Comparison of ENCODE assay signal across 10 cellular contexts in genomic region chr1:22317231-22317919, GRCh38.
DNase-seq lines count a peak whose midpoint lies in the region; ATAC-seq, FAIRE-seq and TF ChIP-seq lines count a peak whose summit lies in the region.
"Had no signal": no experiment of that assay in that cellular context is flagged by ENCODE, and none has a peak within 500 bp of the region (broad histone marks: within the 10 kb centered on the region; RNA-seq: fewer than 3 reads in every experiment).

No MANE protein-coding gene starts in this region.

- no peak for ATAC-seq in CD8-positive, alpha-beta T cell
- ATAC-seq in SK-N-SH treated with all-trans-retinoic acid at 6 μM for 48 hours (peak; percentile 74), GM18511 (IDR thresholded peaks at IDR 0.05; ENCODE audit: unreplicated experiment) (no peak), heart right ventricle (no peak), HG03442 (IDR thresholded peaks at IDR 0.05; ENCODE audit: unreplicated experiment) (no peak)

- H3K4me1 Mint-ChIP-seq in CD8-positive, alpha-beta T cell (ENCODE audit: low read depth) = no peaks in the 10 kb centered on the region

- H3K4me1 ChIP-seq in CD8-positive, alpha-beta T cell (ENCODE audit: insufficient read depth, low read length) = no peaks in the 10 kb centered on the region
- H3K4me1 ChIP-seq in kidney (ENCODE audit: control insufficient read depth in 1 of 2, insufficient read depth in 1 of 2, low read depth in 1 of 2, low read length in 2 of 2) (no peaks in the 10 kb centered on the region), heart right ventricle (no peaks in the 10 kb centered on the region)

- no peaks in the 10 kb centered on the region for H3K9me3 Mint-ChIP-seq in CD8-positive, alpha-beta T cell
- H3K9me3 Mint-ChIP-seq: stimulated activated naive CD8-positive, alpha-beta T cell treated with anti-CD3 and anti-CD28 coated beads, Interleukin-15, Interleukin-2, amounts not matched to agents 100 ng/mL and 50 ng/mL, for 24 hours had no signal

- no peaks in the 10 kb centered on the region for H3K36me3 ChIP-seq in CD8-positive, alpha-beta T cell (ENCODE audit: insufficient read depth, low read length)
- H3K36me3 ChIP-seq in kidney (ENCODE audit: control insufficient read depth in 1 of 2, insufficient read depth in 2 of 2, low read length in 2 of 2) (no peaks in the 10 kb centered on the region), heart right ventricle (no peaks in the 10 kb centered on the region)

- H3K9ac ChIP-seq in kidney (ENCODE audit: low read length in 2 of 2) = no peak overlapping the region

- POLR2A ChIA-PET in CD8-positive, alpha-beta T cell (lab: Charles Lee) = no interaction called here

- intact Hi-C loops in CD8-positive, alpha-beta T cell (cut with DNase I, micrococcal nuclease) = no loop called here
- intact Hi-C loops in kidney (cut with DNase I) = no loop called here
- intact Hi-C loops in heart right ventricle (cut with DNase I) = no loop called here

- H3K27me3 ChIP-seq in CD8-positive, alpha-beta T cell (ENCODE audit: insufficient read depth, low read length) = peaks cover 4% of the 10 kb centered on the region
- peaks cover 0 to 60% (median 45%) of the 10 kb centered on the region in 7 donors for H3K27me3 ChIP-seq in heart right ventricle

- no peak overlapping the region for H3K27ac ChIP-seq in CD8-positive, alpha-beta T cell (ENCODE audit: low read depth, low read length)
- H3K27ac ChIP-seq in kidney (ENCODE audit: low read depth in 2 of 2, low read length in 2 of 2) (no peak overlapping the region), heart right ventricle (no peak overlapping the region)

- in situ Hi-C loops in GM13976 (cut with MboI; ENCODE audit: low sequenced_read_pairs, unreplicated experiment) = no loop called here

- no peaks in the 10 kb centered on the region for H3K36me3 Mint-ChIP-seq in CD8-positive, alpha-beta T cell

- no peak for FAIRE-seq in kidney (lab: Jason Lieb, UNC)

- no peak overlapping the region for H3K27ac Mint-ChIP-seq in CD8-positive, alpha-beta T cell
- H3K27ac Mint-ChIP-seq: stimulated activated naive CD8-positive, alpha-beta T cell treated with anti-CD3 and anti-CD28 coated beads, Interleukin-15, Interleukin-2, amounts not matched to agents 100 ng/mL and 50 ng/mL, for 24 hours had no signal

- peak; percentile 25 for TF ChIP-seq CTCF in CD8-positive, alpha-beta T cell (IDR thresholded peaks at IDR 0.05)
- TF ChIP-seq CTCF in GM13976 (IDR thresholded peaks at IDR 0.05; ENCODE audit: borderline replicate concordance, control extremely low read depth, extremely low read depth, insufficient read depth, missing control alignments) (peak; percentile 3), kidney (IDR thresholded peaks at IDR 0.05; ENCODE audit: borderline replicate concordance, extremely low read depth, insufficient read depth) (no peak), heart right ventricle (IDR thresholded peaks at IDR 0.05) (peak in 4 of 9 donors; percentile 14 to 48 (median 22))

- peak in 1 of 7 experiments; percentile 37 for DNase-seq in CD8-positive, alpha-beta T cell
- DNase-seq in GM13976 (ENCODE audit: low spot score) (peak; percentile 71), kidney (peak; percentile 40), heart right ventricle (no peak), NCI-H510A (lab: John Stamatoyannopoulos, UW) (no peak)

- H3K27me3 Mint-ChIP-seq in CD8-positive, alpha-beta T cell (ENCODE audit: low read depth) = peaks cover 28% of the 10 kb centered on the region

- H3K4me3 Mint-ChIP-seq in CD8-positive, alpha-beta T cell = no peak overlapping the region
- H3K4me3 Mint-ChIP-seq: stimulated activated naive CD8-positive, alpha-beta T cell treated with anti-CD3 and anti-CD28 coated beads, Interleukin-15, Interleukin-2, amounts not matched to agents 100 ng/mL and 50 ng/mL, for 24 hours had no signal

- WGBS in heart right ventricle, 2 donors = 68 to 71% methylated on average over 10 of the region's 10 CpGs

- H3K4me3 ChIP-seq in CD8-positive, alpha-beta T cell (ENCODE audit: low read depth, low read length) = no peak overlapping the region
- H3K4me3 ChIP-seq in kidney (ENCODE audit: low read length in 2 of 2) (no peak overlapping the region), heart right ventricle (no peak overlapping the region)
- H3K4me3 ChIP-seq: lung had no signal

- H3K9me3 ChIP-seq in CD8-positive, alpha-beta T cell (ENCODE audit: low read length) = no peaks in the 10 kb centered on the region
- no peaks in the 10 kb centered on the region for H3K9me3 ChIP-seq in kidney (ENCODE audit: control insufficient read depth in 1 of 2, low read length in 2 of 2)
- peaks cover 0 to 4% (median 0%) of the 10 kb centered on the region in 11 donors for H3K9me3 ChIP-seq in heart right ventricle

- CTCF ChIA-PET in CD8-positive, alpha-beta T cell (lab: Charles Lee) = interaction anchor here (1.4 kb wide), 1 partner anchor 11 kb away, joined by 3 read pairs; no protein-coding TSS in a partner anchor

TF ChIP-seq in SK-N-SH treated with all-trans-retinoic acid at 6 μM for 48 hours, 23 proteins besides CTCF, POLR2A, EP300 and RAD21:
- no peak for TF ChIP-seq TOX (CRISPR knock-in tag; IDR thresholded peaks at IDR 0.05; ENCODE audit: borderline replicate concordance)

Comparison
In these comparisons a context has a peak if more than half of its experiments do, and no peak if none do; other contexts are left out.
1. DNase-seq: peak in GM13976 (single experiment) and kidney (single experiment); none in heart right ventricle (0 of 2) and NCI-H510A (single experiment).